In genomic region chr2:221816566-221816965, GRCh38 we compare ENCODE assay signal across 18 cellular contexts.
DNase-seq lines count a peak whose midpoint lies in the region; ATAC-seq, FAIRE-seq and TF ChIP-seq lines count a peak whose summit lies in the region.
"Had no signal": no experiment of that assay in that cellular context is flagged by ENCODE, and none has a peak within 500 bp of the region (broad histone marks: within the 10 kb centered on the region; RNA-seq: fewer than 3 reads in every experiment).

No MANE protein-coding gene starts in this region.

- no peaks in the 10 kb centered on the region for H3K9me2 ChIP-seq in PC-3 (replicated peaks; ENCODE audit: low read length)

- no TSS peak for BruUV-seq in PC-3 (replicated peaks; lab: Mats Ljungman, UMichigan)

- H3K4me3 ChIP-seq in PC-3 (ENCODE audit: low read length), result no peak overlapping the region
- H3K4me3 ChIP-seq in bronchial epithelial cell (ENCODE audit: low read depth, low read length), result no peak overlapping the region
- no peak overlapping the region for H3K4me3 ChIP-seq in trophoblast cell (ENCODE audit: low read depth, low read length)
- no peak overlapping the region for H3K4me3 ChIP-seq in spleen
- H3K4me3 ChIP-seq: HAP-1 had no signal

- no peaks in the 10 kb centered on the region for H4K20me1 ChIP-seq in PC-3 (ENCODE audit: low read length)

- H4K8ac ChIP-seq in trophoblast cell (ENCODE audit: low read depth, low read length), result no peak overlapping the region

- no peak for TF ChIP-seq CTCF in C4-2B (conservative IDR thresholded peaks at IDR 0.05)
- no peak for TF ChIP-seq CTCF in PC-3 (conservative IDR thresholded peaks at IDR 0.05; ENCODE audit: low read depth, low read length)
- TF ChIP-seq CTCF in bronchial epithelial cell (IDR thresholded peaks at IDR 0.05; ENCODE audit: insufficient read depth, low read length, severe bottlenecking), result no peak
- TF ChIP-seq CTCF in spleen (IDR thresholded peaks at IDR 0.05 in 8 of 11, conservative IDR thresholded peaks at IDR 0.05 in 3 of 11), result no peak

- H3K18ac ChIP-seq in trophoblast cell (ENCODE audit: low read length), result no peak overlapping the region

- peak overlapping the region; percentile 13; the same call in 1 of the 2 replicates for H3K27ac ChIP-seq in C4-2B
- H3K27ac ChIP-seq in PC-3 (ENCODE audit: low read length), result 0 out of 2 replicates have a peak overlapping the region, but pooled peaks have one; percentile 5
- no peak overlapping the region for H3K27ac ChIP-seq in trophoblast cell (ENCODE audit: low read depth, low read length)
- no peak overlapping the region for H3K27ac ChIP-seq in spleen

- H3K36me3 ChIP-seq in PC-3 (ENCODE audit: low read depth, low read length), result no peaks in the 10 kb centered on the region
- no peaks in the 10 kb centered on the region for H3K36me3 ChIP-seq in bronchial epithelial cell (ENCODE audit: control insufficient read depth, insufficient read depth, low read length)
- H3K36me3 ChIP-seq in trophoblast cell (ENCODE audit: control insufficient read depth in 1 of 2, insufficient read depth in 2 of 2, low read length in 2 of 2), result no peaks in the 10 kb centered on the region
- no peaks in the 10 kb centered on the region for H3K36me3 ChIP-seq in spleen
- H3K36me3 ChIP-seq: HAP-1 had no signal

- no peaks in the 10 kb centered on the region for H3F3A ChIP-seq in PC-3 (ENCODE audit: low read length, unreplicated experiment)

- H3K4me1 ChIP-seq in PC-3 (ENCODE audit: insufficient read depth, low read length) (peaks cover 11% of the 10 kb centered on the region; the same call in 1 of the 2 replicates), trophoblast cell (ENCODE audit: control insufficient read depth in 1 of 2, insufficient read depth in 2 of 2, low read length in 2 of 2) (peaks cover 0 to 4% of the 10 kb centered on the region in 2 experiments), spleen (no peaks in the 10 kb centered on the region)
- H3K4me1 ChIP-seq: HAP-1 had no signal

- H2BK12ac ChIP-seq in trophoblast cell (ENCODE audit: low read length), result no peak overlapping the region

- DNase-seq in PC-3 (peak; percentile 52), bronchial epithelial cell (ENCODE audit: low read depth) (peak; percentile 46), trophoblast cell (peak; percentile 70 to 80), NCI-H1694 (lab: John Stamatoyannopoulos, UW) (no peak), spleen (no peak)
- DNase-seq in activated CD8-positive, alpha-beta memory T cell treated with anti-CD3 and anti-CD28 coated beads, Interleukin-2, amount 10 ng/mL, durations not matched to agents 7 days and 5 days, result no peak
- DNase-seq: C1 segment of cervical spinal cord; Caco-2; CD4-positive, CD25-positive, alpha-beta regulatory T cell; CD8-positive, alpha-beta T cell; DMS153; DMS79 treated with DMSO at 0.1 percent for 48 hours; GF-D8; GOT3; HFFc6 had no signal

- H3K79me2 ChIP-seq in PC-3 (ENCODE audit: low read length) (no peaks in the 10 kb centered on the region), trophoblast cell (ENCODE audit: control insufficient read depth, insufficient read depth, low read length, poor library complexity) (no peaks in the 10 kb centered on the region)

- no peaks in the 10 kb centered on the region for H3K4me1 Mint-ChIP-seq in activated CD8-positive, alpha-beta memory T cell treated with anti-CD3 and anti-CD28 coated beads, Interleukin-2, amount 10 ng/mL, durations not matched to agents 7 days and 5 days
- H3K4me1 Mint-ChIP-seq: CD4-positive, CD25-positive, alpha-beta regulatory T cell had no signal

- no peak overlapping the region for H3K23ac ChIP-seq in trophoblast cell (ENCODE audit: low read length)

- WGBS in trophoblast cell (ENCODE audit: extremely low coverage, insufficient coverage, insufficient read length), result no CpG with 5 or more reads among the region's 9 CpGs
- WGBS in spleen, 5 donors, result 77 to 88% (median 84%) methylated on average over 9 of the region's 9 CpGs

- H3K27ac Mint-ChIP-seq in activated CD8-positive, alpha-beta memory T cell treated with anti-CD3 and anti-CD28 coated beads, Interleukin-2, amount 10 ng/mL, durations not matched to agents 7 days and 5 days, result no peak overlapping the region
- H3K27ac Mint-ChIP-seq: CD4-positive, CD25-positive, alpha-beta regulatory T cell; CD8-positive, alpha-beta T cell; HFFc6 had no signal

- H3K9ac ChIP-seq in PC-3 (ENCODE audit: low read length) (no peak overlapping the region), trophoblast cell (ENCODE audit: low read length) (no peak overlapping the region)

- no peak overlapping the region for H2BK5ac ChIP-seq in trophoblast cell (ENCODE audit: low read depth, low read length, poor library complexity)

- FAIRE-seq in bronchial epithelial cell (lab: Jason Lieb, UNC), result peak; percentile 23
- FAIRE-seq: GM12891 had no signal

- H4K91ac ChIP-seq in trophoblast cell (ENCODE audit: low read depth, low read length), result no peak overlapping the region

- no peak overlapping the region for H3K4me3 Mint-ChIP-seq in activated CD8-positive, alpha-beta memory T cell treated with anti-CD3 and anti-CD28 coated beads, Interleukin-2, amount 10 ng/mL, durations not matched to agents 7 days and 5 days
- H3K4me3 Mint-ChIP-seq: CD4-positive, CD25-positive, alpha-beta regulatory T cell; CD8-positive, alpha-beta T cell; HFFc6 had no signal

- no peak overlapping the region for H2AK5ac ChIP-seq in trophoblast cell (ENCODE audit: low read length)

- no peaks in the 10 kb centered on the region for H3K27me3 Mint-ChIP-seq in activated CD8-positive, alpha-beta memory T cell treated with anti-CD3 and anti-CD28 coated beads, Interleukin-2, amount 10 ng/mL, durations not matched to agents 7 days and 5 days
- H3K27me3 Mint-ChIP-seq: CD4-positive, CD25-positive, alpha-beta regulatory T cell had no signal

- H3K4me2 ChIP-seq in PC-3 (ENCODE audit: low read length) (no peak overlapping the region), trophoblast cell (ENCODE audit: low read length) (no peak overlapping the region)

- no peak overlapping the region for H4K12ac ChIP-seq in trophoblast cell (ENCODE audit: low read depth, low read length)

- H3K9me3 ChIP-seq in PC-3 (ENCODE audit: low read length), result no peaks in the 10 kb centered on the region
- H3K9me3 ChIP-seq in trophoblast cell (ENCODE audit: insufficient read depth, low read depth, low read length), result no peaks in the 10 kb centered on the region
- no peaks in the 10 kb centered on the region for H3K9me3 ChIP-seq in spleen
- H3K9me3 ChIP-seq: Caco-2, HAP-1 had no signal

- no peak for ATAC-seq in PC-3
- ATAC-seq in activated CD8-positive, alpha-beta memory T cell treated with anti-CD3 and anti-CD28 coated beads, Interleukin-2, amount 10 ng/mL, durations not matched to agents 7 days and 5 days, result no peak
- ATAC-seq: CD8-positive, alpha-beta T cell had no signal

- POLR2A ChIA-PET in PC-3 (lab: Charles Lee; ENCODE audit: unreplicated experiment), result interaction anchor here (0.6 kb wide), 1 partner anchor 476 kb away, joined by 3 read pairs; no protein-coding TSS in a partner anchor

- H2BK120ac ChIP-seq in trophoblast cell (ENCODE audit: insufficient read depth, low read length, poor library complexity), result no peak overlapping the region

- no peak overlapping the region for H2AFZ ChIP-seq in PC-3 (ENCODE audit: low read length)
- no peak overlapping the region for H2AFZ ChIP-seq in trophoblast cell (ENCODE audit: insufficient read depth, low read length, poor library complexity)

- H3K36me3 Mint-ChIP-seq in activated CD8-positive, alpha-beta memory T cell treated with anti-CD3 and anti-CD28 coated beads, Interleukin-2, amount 10 ng/mL, durations not matched to agents 7 days and 5 days, result no peaks in the 10 kb centered on the region
- H3K36me3 Mint-ChIP-seq: CD4-positive, CD25-positive, alpha-beta regulatory T cell; CD8-positive, alpha-beta T cell had no signal

- no peak overlapping the region for H3K14ac ChIP-seq in trophoblast cell (ENCODE audit: low read length)

- CTCF ChIA-PET in PC-3 (lab: Charles Lee), result no interaction called here
- CTCF ChIA-PET in activated CD8-positive, alpha-beta memory T cell treated with anti-CD3 and anti-CD28 coated beads, Interleukin-2, amount 10 ng/mL, durations not matched to agents 7 days and 5 days (lab: Charles Lee), result no interaction called here

- H3K9me3 Mint-ChIP-seq in activated CD8-positive, alpha-beta memory T cell treated with anti-CD3 and anti-CD28 coated beads, Interleukin-2, amount 10 ng/mL, durations not matched to agents 7 days and 5 days (ENCODE audit: low read depth), result no peaks in the 10 kb centered on the region
- H3K9me3 Mint-ChIP-seq: CD8-positive, alpha-beta T cell had no signal

- no peaks in the 10 kb centered on the region for H3K79me1 ChIP-seq in trophoblast cell (ENCODE audit: low read length)

- intact Hi-C loops in PC-3 (cut with micrococcal nuclease) (no loop called here), spleen (cut with DNase I; ENCODE audit: low total_unique reads) (no loop called here)

- TF ChIP-seq POLR2A in spleen (IDR thresholded peaks at IDR 0.05), result no peak

- H3K27me3 ChIP-seq in PC-3 (ENCODE audit: low read length) (no peaks in the 10 kb centered on the region), bronchial epithelial cell (ENCODE audit: control insufficient read depth, insufficient read depth, low read length) (no peaks in the 10 kb centered on the region), trophoblast cell (ENCODE audit: insufficient read depth, low read length) (no peaks in the 10 kb centered on the region), spleen (replicated peaks in 1 of 7) (no peaks in the 10 kb centered on the region)

- H3K4ac ChIP-seq in trophoblast cell (ENCODE audit: low read depth, low read length), result no peak overlapping the region

Comparison
In these comparisons a context has a peak if more than half of its experiments do, and no peak if none do; other contexts are left out.
1. H3K27ac ChIP-seq: peak in C4-2B (single experiment) and PC-3 (single experiment); none in trophoblast cell (single experiment) and spleen (0 of 8).
2. DNase-seq: peak in PC-3 (single experiment), bronchial epithelial cell (single experiment) and trophoblast cell (2 of 2); none in activated CD8-positive, alpha-beta memory T cell treated with anti-CD3 and anti-CD28 coated beads, Interleukin-2, amount 10 ng/mL, durations not matched to agents 7 days and 5 days (single experiment), NCI-H1694 (single experiment) and spleen (single experiment).